In the genomic region with DNA sequence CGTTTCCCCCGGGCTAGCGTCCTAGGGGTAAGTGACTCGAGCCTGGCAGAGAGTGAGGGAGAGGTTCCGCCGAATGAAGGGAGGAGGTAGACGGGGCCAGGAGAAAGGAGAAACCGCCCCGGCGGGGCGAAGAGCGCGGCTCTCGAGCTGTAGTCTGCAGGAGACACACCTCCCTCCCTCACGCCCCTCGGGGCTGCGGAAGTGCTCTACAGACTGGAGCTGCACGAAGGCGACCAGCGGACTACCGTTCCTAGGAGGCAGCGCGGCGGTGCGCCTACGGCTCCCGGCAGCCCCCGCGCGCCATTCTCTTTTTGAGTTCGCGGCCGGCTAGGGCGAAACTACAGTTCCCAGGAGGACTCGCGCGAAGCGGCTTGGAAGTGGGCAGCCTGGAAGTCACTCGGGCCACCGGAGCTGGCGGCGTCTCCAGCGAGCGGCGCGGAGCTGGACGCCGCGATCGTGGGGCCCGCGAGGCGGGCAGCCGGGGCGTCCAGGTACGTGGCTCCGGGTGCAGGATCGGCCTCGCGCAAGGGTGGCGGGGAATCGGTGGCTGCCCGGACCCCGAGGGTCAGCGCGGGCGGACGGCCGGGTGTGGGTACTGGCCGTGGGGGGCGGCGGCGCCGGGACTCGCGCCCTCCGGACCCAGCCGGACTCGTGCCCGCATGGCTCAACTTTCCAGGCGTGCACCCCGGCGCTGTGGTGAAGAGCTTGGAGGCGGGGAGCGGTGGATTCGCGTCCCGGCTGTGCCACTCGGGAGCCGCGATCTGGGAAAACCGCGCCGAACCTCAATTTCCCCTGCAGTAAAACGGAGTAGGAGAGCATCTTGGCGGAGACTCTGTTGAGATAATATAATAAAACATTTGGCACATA, we compare ENCODE assay signal across 8 cellular contexts. TPM values are rescaled to one million over a fixed set of nuclear protein-coding genes. Genes with fewer than 3 reads are reported as not detected.
DNase-seq lines count a peak whose midpoint lies in the region; ATAC-seq and TF ChIP-seq lines count a peak whose summit lies in the region.

Gene SIPA1L3, plus strand, starts transcription at position 341 of the 867 bp plus-strand sequence. CDS start 174,358 bp downstream, outside the sequence.

- ATAC-seq in GM18498 (IDR thresholded peaks at IDR 0.05; ENCODE audit: unreplicated experiment) (peak; percentile 85), HG02938 (IDR thresholded peaks at IDR 0.05; ENCODE audit: unreplicated experiment) (peak; percentile 88), right cardiac atrium (peak; percentile 99), aorta (ENCODE audit: low FRiP score) (peak; percentile 98)

- intact Hi-C loops in ascending aorta (cut with DNase I) (loop anchor here (1.0 to 10.0 kb wide), 2 partner anchors 97 to 478 kb away; partner anchors contain the start of genes GGN and SPRED3), right cardiac atrium (cut with DNase I) (loop anchor here in 3 of 4 donors (10.0 kb wide), 4 partner anchors 228 to 428 kb away; partner anchors contain the start of genes CATSPERG (in 2 of the 3) and PPP1R14A (in 1 of the 3)), aorta (cut with DNase I) (loop anchor here (1.0 to 10.0 kb wide), 4 partner anchors 97 to 428 kb away; partner anchors contain the start of genes CATSPERG (in 1 of the 2) and DPF1 (in 1 of the 2))

- no peak for TF ChIP-seq CTCF in ascending aorta (IDR thresholded peaks at IDR 0.05)

- no peaks in the 10 kb centered on the region for H3K36me3 ChIP-seq in ascending aorta
- no peaks in the 10 kb centered on the region for H3K36me3 ChIP-seq in aorta (ENCODE audit: control insufficient read depth in 1 of 2, insufficient read depth in 2 of 2, low read length in 1 of 2)

- under 1% methylated on average over 96 of the region's 96 CpGs for WGBS in right cardiac atrium
- 0% methylated on average over 93 to 96 of the region's 96 CpGs for WGBS in aorta, 2 donors

- DNase-seq in NCI-H187 (lab: John Stamatoyannopoulos, UW) = peak; percentile 90 to 98
- peak; percentile 84 to 97 (median 88) for DNase-seq in T-helper 2 cell
- DNase-seq in ascending aorta (ENCODE audit: low spot score in 2 of 2) = peak; percentile 84 to 97
- peak; percentile 95 to 98 (median 97) for DNase-seq in right cardiac atrium
- DNase-seq in putamen (ENCODE audit: low spot score) = peak; percentile 95
- DNase-seq in aorta = peak; percentile 97 to 98

- no peaks in the 10 kb centered on the region for H3K9me3 ChIP-seq in ascending aorta
- H3K9me3 ChIP-seq in right cardiac atrium (ENCODE audit: control insufficient read depth, low read length) = no peaks in the 10 kb centered on the region
- no peaks in the 10 kb centered on the region for H3K9me3 ChIP-seq in aorta (ENCODE audit: control insufficient read depth, low read length)

- H3K4me1 ChIP-seq in ascending aorta (peaks cover 0 to 4% of the 10 kb centered on the region in 2 donors), right cardiac atrium (ENCODE audit: control insufficient read depth, insufficient read depth, low read length) (peaks cover 6% of the 10 kb centered on the region), aorta (ENCODE audit: control insufficient read depth in 1 of 2, insufficient read depth in 2 of 2, low read length in 2 of 2) (peaks cover 0 to 3% of the 10 kb centered on the region in 2 donors)

- H3K27ac ChIP-seq in ascending aorta = peak within 1 kb of the TSS in 1 of 2 donors; percentile 58
- H3K27ac ChIP-seq in right cardiac atrium (ENCODE audit: low read length) = peak within 1 kb of the TSS; percentile 39
- no peak within 1 kb of the TSS for H3K27ac ChIP-seq in aorta (ENCODE audit: low read depth in 1 of 2, low read length in 2 of 2)

- H3K27me3 ChIP-seq in ascending aorta (no peaks in the 10 kb centered on the region), right cardiac atrium (ENCODE audit: control insufficient read depth, insufficient read depth) (no peaks in the 10 kb centered on the region), aorta (ENCODE audit: control insufficient read depth in 1 of 2, insufficient read depth in 2 of 2, low read length in 1 of 2) (no peaks in the 10 kb centered on the region)

- H3K4me3 ChIP-seq in ascending aorta (peak within 1 kb of the TSS; percentile 68 to 99), right cardiac atrium (ENCODE audit: low read length) (peak within 1 kb of the TSS; percentile 88), aorta (ENCODE audit: low read length in 2 of 2) (peak within 1 kb of the TSS; percentile 61 to 93)

RNA-seq across cellular contexts. Expression of gene SIPA1L3, which starts in this region (rescaled TPM):
- total RNA-seq in ascending aorta (27.1 TPM), right cardiac atrium (10 to 100 TPM in 3 of 4 donors, 1 to 10 TPM in 1; 7.5 to 19.8 (median 12.4) TPM), aorta (10 to 100 TPM; 17.2 to 20.9 TPM)
- polyA plus RNA-seq in right cardiac atrium (7.8 TPM), aorta (1 to 10 TPM; 1.3 to 5.3 TPM)
